Comparison of ENCODE assay signal across 8 cellular contexts in genomic region chr15:78264304-78265136, GRCh38. TPM values are rescaled to one million over a fixed set of nuclear protein-coding genes. Genes with fewer than 3 reads are reported as not detected.
DNase-seq lines count a peak whose midpoint lies in the region; ATAC-seq, FAIRE-seq and TF ChIP-seq lines count a peak whose summit lies in the region.

DNAJA4 (plus strand) TSS chr15:78264562; CDS start chr15:78264764, 202 bp downstream.

- no peak within 1 kb of the TSS for H2BK20ac ChIP-seq in H1 (ENCODE audit: low read length)

- FAIRE-seq in H1 (lab: Jason Lieb, UNC) (no peak), D721Med (lab: Jason Lieb, UNC) (no peak)

- no peaks in the 10 kb centered on the region for H3K79me2 ChIP-seq in H1 (ENCODE audit: control insufficient read depth in 1 of 2, insufficient read depth in 2 of 2, low read length in 2 of 2)

- peak; percentile 25 to 35 for DNase-seq in activated CD8-positive, alpha-beta memory T cell treated with anti-CD3 and anti-CD28 coated beads for 4 hours (ENCODE audit: low read depth in 2 of 2)
- DNase-seq in H1 (ENCODE audit: low read depth in 1 of 2, low spot score in 2 of 2), result peak in 1 of 2 experiments; percentile 68
- no peak for DNase-seq in mesenteric fat pad (ENCODE audit: low spot score)
- peak; percentile 30 to 37 for DNase-seq in stimulated activated CD8-positive, alpha-beta memory T cell treated with anti-CD3 and anti-CD28 coated beads, Interleukin-15, amount 100 ng/mL, for 4 hours (ENCODE audit: low read depth in 2 of 2)
- DNase-seq in NCI-H2029 (lab: John Stamatoyannopoulos, UW), result no peak
- DNase-seq in D721Med (ENCODE audit: insufficient read length, low spot score), result no peak

- WGBS in H1 (ENCODE audit: extremely low coverage in 1 of 2, insufficient coverage in 1 of 2, insufficient read length in 1 of 2, insufficient replicate concordance in 2 of 2, low coverage in 1 of 2, low lambda C conversion rate in 2 of 2, missing lambda C conversion rate in 1 of 2), 2 experiments, result 32% methylated on average over 44 of the region's 107 CpGs; no CpG with 5 or more reads in 1 of the 2 experiments

- no peaks in the 10 kb centered on the region for H3K79me1 ChIP-seq in H1 (ENCODE audit: low read depth, low read length)

- no peaks in the 10 kb centered on the region for H3K9me3 ChIP-seq in H1 (ENCODE audit: insufficient read depth in 2 of 2, low read depth in 1 of 2, low read length in 1 of 2)

- H3K9ac ChIP-seq in H1 (replicated peaks in 1 of 4; ENCODE audit: extremely low read depth in 1 of 4, low read depth in 3 of 4, low read length in 3 of 4), result peak within 1 kb of the TSS in 2 of 4 experiments; percentile 8 to 46; a peak in 3 of 7 replicates

- H3K36me3 ChIP-seq in H1 (ENCODE audit: control insufficient read depth in 2 of 4, insufficient read depth in 4 of 4, low read length in 3 of 4), result no peaks in the 10 kb centered on the region

- H3K23ac ChIP-seq in H1 (ENCODE audit: insufficient read length), result no peak within 1 kb of the TSS

- H4K91ac ChIP-seq in H1 (replicated peaks; ENCODE audit: insufficient read length, low read length), result no peak within 1 kb of the TSS

- no peak within 1 kb of the TSS for H3K56ac ChIP-seq in H1 (replicated peaks; ENCODE audit: insufficient read length, low read depth, low read length)

- POLR2A ChIA-PET in H1 (lab: Charles Lee; ENCODE audit: partially characterized antibody), result interaction anchor here (0.6 to 2.7 kb wide), 8 partner anchors 10 to 301 kb away, joined by 3 to 8 read pairs (median 5); partner anchors contain the start of genes CHRNA5, IREB2 and SKIC8

- no peak within 1 kb of the TSS for H2BK120ac ChIP-seq in H1 (replicated peaks; ENCODE audit: low read depth, low read length)

- H3K27me3 ChIP-seq in H1 (replicated peaks in 1 of 4; ENCODE audit: control insufficient read depth in 3 of 4, extremely low read depth in 1 of 4, insufficient read depth in 3 of 4, low read length in 3 of 4), result peaks cover 0 to 19% (median 10%) of the 10 kb centered on the region in 4 experiments; a peak in 4 of 7 replicates

- peak; percentile 38 for ATAC-seq in HG03280 (IDR thresholded peaks at IDR 0.05; ENCODE audit: unreplicated experiment)

- peak; percentile 48 for TF ChIP-seq CTCF in 22Rv1 (IDR thresholded peaks at IDR 0.05)
- peak in 1 of 3 experiments; percentile 2; a peak in 1 of 4 replicates for TF ChIP-seq CTCF in H1 (IDR thresholded peaks at IDR 0.05; ENCODE audit: control extremely low read depth in 1 of 3, insufficient read depth in 1 of 3, low read depth in 1 of 3, low read length in 3 of 3)
- TF ChIP-seq CTCF in D721Med (IDR thresholded peaks at IDR 0.05; ENCODE audit: insufficient read depth, missing control alignments), result no peak

- no peak within 1 kb of the TSS for H3K4ac ChIP-seq in H1 (replicated peaks; ENCODE audit: insufficient read length, low read depth, low read length)

- H3K4me2 ChIP-seq in H1 (ENCODE audit: insufficient read depth in 1 of 2, low read depth in 2 of 2, low read length in 2 of 2), result peak within 1 kb of the TSS; percentile 41 to 64

- peak within 1 kb of the TSS; percentile 58 for H3K27ac ChIP-seq in 22Rv1
- no peak within 1 kb of the TSS for H3K27ac ChIP-seq in H1 (ENCODE audit: low read depth, low read length)

- H3K23me2 ChIP-seq in H1 (ENCODE audit: low read depth, low read length), result no peaks in the 10 kb centered on the region; the same call in 1 of the 2 replicates

- H2BK15ac ChIP-seq in H1 (ENCODE audit: low read length), result no peak within 1 kb of the TSS

- no peak for TF ChIP-seq POLR2A in H1 (IDR thresholded peaks at IDR 0.05; ENCODE audit: control extremely low read depth in 1 of 2, low read depth in 2 of 2, low read length in 2 of 2)

- CTCF ChIA-PET in H1 (lab: Charles Lee; ENCODE audit: partially characterized antibody), result interaction anchor here (0.9 to 7.7 kb wide), 6 partner anchors 23 to 265 kb away, joined by 3 to 48 read pairs (median 7); no protein-coding TSS in a partner anchor

- no peak within 1 kb of the TSS for H2BK12ac ChIP-seq in H1 (ENCODE audit: low read depth, low read length)

- 0 out of 7 replicates have a peak, but pooled peaks cover 0 to 3% (median 0%) of the 10 kb centered on the region in 4 experiments for H3K4me1 ChIP-seq in H1 (replicated peaks in 1 of 4; ENCODE audit: control insufficient read depth in 3 of 4, insufficient read depth in 4 of 4, low read length in 3 of 4)

- no peak for TF ChIP-seq RAD21 in H1 (IDR thresholded peaks at IDR 0.05 in 1 of 2, conservative IDR thresholded peaks at IDR 0.05 in 1 of 2; ENCODE audit: low read depth in 2 of 2, low read length in 2 of 2)

- no peaks in the 10 kb centered on the region for H4K20me1 ChIP-seq in H1 (replicated peaks in 1 of 2; ENCODE audit: control insufficient read depth in 1 of 2, insufficient read depth in 2 of 2, low read length in 2 of 2)

- H2AK5ac ChIP-seq in H1 (ENCODE audit: low read depth, low read length), result no peak within 1 kb of the TSS

- H2AFZ ChIP-seq in H1 (ENCODE audit: low read length), result peak within 1 kb of the TSS; percentile 93

- peak within 1 kb of the TSS; percentile 19; the same call in 1 of the 2 replicates for H3K18ac ChIP-seq in H1 (ENCODE audit: extremely low read depth, low read length)

- no peak within 1 kb of the TSS for H4K5ac ChIP-seq in H1 (ENCODE audit: insufficient read length, low read depth, low read length)

- TF ChIP-seq EP300 in H1 (IDR thresholded peaks at IDR 0.05; ENCODE audit: borderline replicate concordance in 1 of 2, low read depth in 2 of 2, low read length in 2 of 2), result no peak

- no peak within 1 kb of the TSS; the same call in 1 of the 2 replicates for H2BK5ac ChIP-seq in H1 (ENCODE audit: low read depth, low read length)

- H3K14ac ChIP-seq in H1 (ENCODE audit: insufficient read length), result no peak within 1 kb of the TSS

- H3K4me3 ChIP-seq in H1 (ENCODE audit: extremely low read depth in 1 of 4, insufficient read depth in 2 of 4, low read depth in 3 of 4, low read length in 4 of 4), result peak within 1 kb of the TSS; percentile 29 to 59 (median 32)

- peak within 1 kb of the TSS; percentile 83 for H4K8ac ChIP-seq in H1 (ENCODE audit: extremely low read depth, insufficient read depth, low read length)

TF ChIP-seq in H1, 55 proteins besides CTCF, POLR2A, EP300 and RAD21:
- peak; percentile 60; the same call in 1 of the 2 replicates for TF ChIP-seq TAF1 (IDR thresholded peaks at IDR 0.05; ENCODE audit: low read depth, low read length)
- TF ChIP-seq TBP (IDR thresholded peaks at IDR 0.05; ENCODE audit: low read depth, low read length), result peak; percentile 66; the same call in 1 of the 2 replicates
- TF ChIP-seq ZNF274 (IDR thresholded peaks at IDR 0.05; ENCODE audit: borderline replicate concordance, extremely low read depth, low read length), result no peak
- TF ChIP-seq CBX8 (IDR thresholded peaks at IDR 0.05; ENCODE audit: borderline replicate concordance, low read depth, low read length), result no peak
- peak; percentile 93 for TF ChIP-seq E2F6 (IDR thresholded peaks at IDR 0.05)
- no peak for TF ChIP-seq RBBP5 (IDR thresholded peaks at IDR 0.05; ENCODE audit: borderline replicate concordance, low read depth, low read length)
- peak; percentile 52 for TF ChIP-seq ASH2L (IDR thresholded peaks at IDR 0.05; ENCODE audit: low read length)
- no peak for TF ChIP-seq RXRA (IDR thresholded peaks at IDR 0.05; ENCODE audit: insufficient read depth, low read depth, low read length)
- TF ChIP-seq SUZ12 (IDR thresholded peaks at IDR 0.05; ENCODE audit: low read length), result peak; percentile 5; the same call in 1 of the 2 replicates
- TF ChIP-seq CREB1 (IDR thresholded peaks at IDR 0.05), result 0 out of 2 replicates have a peak, but pooled peaks have one; percentile 17
- peak; percentile 52 for TF ChIP-seq KDM4A (IDR thresholded peaks at IDR 0.05; ENCODE audit: low read depth, low read length, severe bottlenecking)
- TF ChIP-seq MAX (IDR thresholded peaks at IDR 0.05), result peak; percentile 85
- no peak for TF ChIP-seq GABPA (IDR thresholded peaks at IDR 0.05; ENCODE audit: borderline replicate concordance, insufficient read depth, low read length)

RNA-seq across cellular contexts. Expression of gene DNAJA4, which starts in this region (rescaled TPM):
- total RNA-seq in H1 (2021; fragmentation: NEBNext Ultra II Directional; extraction: Animal tissue kit (Norgen Biotek cat#: 25700)), result 2.5 and 3.6 TPM in 2 replicates
- 5.1 and 6.2 TPM in 2 replicates for polyA plus RNA-seq in H1 (2011; rRNA removed)
- 7.2 TPM for polyA plus RNA-seq in H1 (2011; cell fraction: cytosol; rRNA removed)
- 12.6 TPM for polyA plus RNA-seq in H1 (2011; cell fraction: nucleus; rRNA removed)
- polyA plus RNA-seq in H1 (2012, experiment 1 of 2), result 6.0 to 8.0 TPM (median 6.6 TPM) in 4 replicates
- 0.89 TPM for polyA plus RNA-seq in H1 (2012, experiment 2 of 2)
- polyA plus RNA-seq in H1 (2013, experiment 1 of 2), result 0.83 TPM
- 0.61 TPM for polyA plus RNA-seq in H1 (2013, experiment 2 of 2)
- 6.7 and 6.9 TPM in 2 replicates for polyA minus RNA-seq in H1 (2011; rRNA and poly(A)+ RNA removed)
- polyA minus RNA-seq in H1 (2011; cell fraction: cytosol; rRNA and poly(A)+ RNA removed), result 4.8 TPM
- 10.0 TPM for polyA minus RNA-seq in H1 (2011; cell fraction: nucleus; rRNA and poly(A)+ RNA removed)
- 21.4 TPM for total RNA-seq in mesenteric fat pad

Comparison
In these comparisons a context has a peak if more than half of its experiments do, and no peak if none do; other contexts are left out.
1. DNase-seq: peak in activated CD8-positive, alpha-beta memory T cell treated with anti-CD3 and anti-CD28 coated beads for 4 hours (2 of 2) and stimulated activated CD8-positive, alpha-beta memory T cell treated with anti-CD3 and anti-CD28 coated beads, Interleukin-15, amount 100 ng/mL, for 4 hours (2 of 2); none in mesenteric fat pad (single experiment), NCI-H2029 (single experiment) and D721Med (single experiment).